10 cellular contexts compared by ENCODE assay signal in the genomic region with DNA sequence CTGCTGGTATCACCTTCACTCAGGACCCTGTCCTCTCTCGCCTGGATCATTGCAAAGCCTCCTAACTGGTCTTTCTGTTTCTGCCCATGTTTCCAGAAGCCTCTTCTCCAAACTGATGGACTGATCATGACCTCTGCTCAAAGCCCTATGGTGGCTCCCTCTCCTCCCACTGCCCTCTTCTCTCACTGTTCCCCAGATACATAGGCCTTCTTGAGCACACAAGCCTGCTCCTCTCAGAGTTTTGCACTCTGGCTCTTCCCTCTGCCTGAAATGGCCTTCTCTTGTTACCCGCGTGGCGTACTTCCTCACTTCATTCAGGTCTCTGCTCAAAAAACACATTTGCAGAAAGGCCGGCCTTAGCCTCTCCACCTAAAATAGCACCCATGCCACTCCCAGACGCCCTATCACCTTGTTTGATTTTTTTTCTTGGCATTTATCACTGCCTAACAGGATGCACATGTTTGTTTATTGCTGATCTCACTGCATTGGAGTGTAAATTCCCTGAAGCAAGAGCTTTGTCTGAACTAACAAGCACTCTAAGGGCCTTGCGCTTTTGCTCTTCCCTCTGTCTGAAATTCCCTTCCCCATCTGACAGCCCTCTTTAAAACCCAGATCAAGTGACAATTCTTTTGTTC. TPM values are rescaled to one million over a fixed set of nuclear protein-coding genes. Genes with fewer than 3 reads are reported as not detected.
DNase-seq lines count a peak whose midpoint lies in the region; ATAC-seq, FAIRE-seq and TF ChIP-seq lines count a peak whose summit lies in the region.
"Had no signal": no experiment of that assay in that cellular context is flagged by ENCODE, and none has a peak within 500 bp of the region (broad histone marks: within the 10 kb centered on the region; RNA-seq: fewer than 3 reads in every experiment).

No MANE protein-coding gene starts in this region.

- no peak for ATAC-seq in HG02981 (IDR thresholded peaks at IDR 0.05; ENCODE audit: unreplicated experiment)

- peaks cover 35% of the 10 kb centered on the region for H3K4me1 Mint-ChIP-seq in chondrocyte (ENCODE audit: low read depth)
- peaks cover 40% of the 10 kb centered on the region for H3K4me1 Mint-ChIP-seq in nephron progenitor cell
- H3K4me1 Mint-ChIP-seq in activated T-cell treated with anti-CD3 and anti-CD28 coated beads, Interleukin-2, amount 50 U/mL, for 24 hours (ENCODE audit: low read depth) = peaks cover 35% of the 10 kb centered on the region

- H3K4me3 Mint-ChIP-seq in chondrocyte (ENCODE audit: unreplicated experiment) (peak overlapping the region; percentile 8), nephron progenitor cell (peak overlapping the region; percentile 35)
- no peak overlapping the region for H3K4me3 Mint-ChIP-seq in activated T-cell treated with anti-CD3 and anti-CD28 coated beads, Interleukin-2, amount 50 U/mL, for 24 hours

- H3K9me3 Mint-ChIP-seq in chondrocyte (ENCODE audit: low read depth) = no peaks in the 10 kb centered on the region
- H3K9me3 Mint-ChIP-seq in nephron progenitor cell = peaks cover 3% of the 10 kb centered on the region
- H3K9me3 Mint-ChIP-seq in activated T-cell treated with anti-CD3 and anti-CD28 coated beads, Interleukin-2, amount 50 U/mL, for 24 hours = no peaks in the 10 kb centered on the region

- DNase-seq in EH (ENCODE audit: low read depth) (peak; percentile 79), NCI-H2196 (lab: John Stamatoyannopoulos, UW; ENCODE audit: unreplicated experiment) (peak; percentile 46), chondrocyte (ENCODE audit: low spot score) (no peak), nephron progenitor cell (no peak), GM19239 (ENCODE audit: insufficient read length, low spot score) (no peak), epidermal melanocyte (ENCODE audit: insufficient read length, low spot score) (no peak)
- no peak for DNase-seq in activated T-cell treated with anti-CD3 and anti-CD28 coated beads, Interleukin-2, amount 50 U/mL, for 24 hours
- DNase-seq: activated CD4-positive, alpha-beta T cell treated with anti-CD3 and anti-CD28 coated beads for 1 hour; NCI-H526 had no signal

- no peak for FAIRE-seq in GM19239 (lab: Jason Lieb, UNC)

- H3K36me3 Mint-ChIP-seq in chondrocyte (ENCODE audit: low read depth) (peaks cover 2% of the 10 kb centered on the region), nephron progenitor cell (ENCODE audit: low read depth) (peaks cover 21% of the 10 kb centered on the region)
- H3K36me3 Mint-ChIP-seq in activated T-cell treated with anti-CD3 and anti-CD28 coated beads, Interleukin-2, amount 50 U/mL, for 24 hours (ENCODE audit: low read depth) = peaks cover 25% of the 10 kb centered on the region

- H3K27me3 Mint-ChIP-seq in chondrocyte (ENCODE audit: low read depth) (no peaks in the 10 kb centered on the region), nephron progenitor cell (ENCODE audit: low read depth, poor library complexity) (peaks cover 6% of the 10 kb centered on the region)
- no peaks in the 10 kb centered on the region for H3K27me3 Mint-ChIP-seq in activated T-cell treated with anti-CD3 and anti-CD28 coated beads, Interleukin-2, amount 50 U/mL, for 24 hours

- no peak for TF ChIP-seq CTCF in chondrocyte (IDR thresholded peaks at IDR 0.05)
- no peak for TF ChIP-seq CTCF in nephron progenitor cell (IDR thresholded peaks at IDR 0.05)

- peak overlapping the region; percentile 10 for H3K27ac Mint-ChIP-seq in chondrocyte (ENCODE audit: unreplicated experiment)
- peak overlapping the region; percentile 17 for H3K27ac Mint-ChIP-seq in nephron progenitor cell
- H3K27ac Mint-ChIP-seq in activated T-cell treated with anti-CD3 and anti-CD28 coated beads, Interleukin-2, amount 50 U/mL, for 24 hours = no peak overlapping the region

RNA-seq across cellular contexts. Expression of a gene that starts 1.4 kb away (rescaled TPM):
- 111 to 120 TPM (median 117 TPM) in 3 replicates for total RNA-seq in chondrocyte

RNA-seq across cellular contexts. Expression of a gene that starts 23.9 kb away (rescaled TPM):
- total RNA-seq in chondrocyte = not detected in 3 replicates

Comparison
In these comparisons a context has a peak if more than half of its experiments do, and no peak if none do; other contexts are left out.
1. DNase-seq: peak in EH (single experiment) and NCI-H2196 (single experiment); none in chondrocyte (single experiment), nephron progenitor cell (single experiment), GM19239 (single experiment), activated T-cell treated with anti-CD3 and anti-CD28 coated beads, Interleukin-2, amount 50 U/mL, for 24 hours (single experiment) and epidermal melanocyte (single experiment).